ENCODE assay signal across 22 cellular contexts in genomic region chr3:133598405-133598804, GRCh38.
"Had no signal": no experiment of that assay in that cellular context is flagged by ENCODE, and none has a peak within 500 bp of the region (broad histone marks: within the 10 kb centered on the region; RNA-seq: fewer than 3 reads in every experiment).

No MANE protein-coding gene starts in this region.

- H3K4me3 Mint-ChIP-seq: activated naive CD4-positive, alpha-beta T cell treated with anti-CD3 and anti-CD28 coated beads, Interleukin-2, amount 50 U/mL, for 24 hours; naive thymus-derived CD4-positive, alpha-beta T cell; stimulated activated naive CD8-positive, alpha-beta T cell treated with anti-CD3 and anti-CD28 coated beads, Interleukin-15, amount 100 ng/mL, for 72 hours; T-cell; T-helper 2 cell treated with Interferon-gamma antibody and Interleukin-4, amounts not matched to agents 5 μg/mL and 100 μg/mL, for 36 hours had no signal

- H3K27ac Mint-ChIP-seq: activated naive CD4-positive, alpha-beta T cell treated with anti-CD3 and anti-CD28 coated beads, Interleukin-2, amount 50 U/mL, for 24 hours; T-cell had no signal

- H3K27me3 ChIP-seq: esophagus squamous epithelium, gastrocnemius medialis, ovary, suprapubic skin, transverse colon had no signal

- H3K9me3 ChIP-seq: esophagus squamous epithelium, gastrocnemius medialis, left ventricle myocardium inferior, ovary, suprapubic skin, transverse colon had no signal

- DNase-seq: activated CD4-positive, alpha-beta T cell treated with anti-CD3 and anti-CD28 coated beads, Interleukin-2, amount 50 U/mL, for 4 hours; activated CD8-positive, alpha-beta memory T cell treated with anti-CD3 and anti-CD28 coated beads for 24 hours; activated CD8-positive, alpha-beta memory T cell treated with anti-CD3 and anti-CD28 coated beads, Interleukin-2, amount 50 U/mL, for 4 hours; activated gamma-delta T cell treated with Interleukin-2 at 50 U/mL for 16 hours; amniotic stem cell; cerebellar nuclear complex; esophagus squamous epithelium; gastrocnemius medialis; hippocampal formation; kidney glomerular epithelial cell; left ventricle myocardium inferior; naive thymus-derived CD4-positive, alpha-beta T cell; ovary; right cardiac atrium; stimulated activated naive CD8-positive, alpha-beta T cell treated with anti-CD3 and anti-CD28 coated beads, Interleukin-15, amount 100 ng/mL, for 72 hours; T-cell; transverse colon had no signal

- H3K36me3 ChIP-seq: ovary, suprapubic skin had no signal

- H3K27me3 Mint-ChIP-seq: activated naive CD4-positive, alpha-beta T cell treated with anti-CD3 and anti-CD28 coated beads, Interleukin-2, amount 50 U/mL, for 24 hours; naive thymus-derived CD4-positive, alpha-beta T cell; stimulated activated naive CD8-positive, alpha-beta T cell treated with anti-CD3 and anti-CD28 coated beads, Interleukin-15, amount 100 ng/mL, for 72 hours; T-cell had no signal

- ATAC-seq: gastrocnemius medialis; naive thymus-derived CD4-positive, alpha-beta T cell; right cardiac atrium; stimulated activated naive CD8-positive, alpha-beta T cell treated with anti-CD3 and anti-CD28 coated beads, Interleukin-15, amount 100 ng/mL, for 72 hours; T-cell had no signal

- H3K4me1 ChIP-seq: gastrocnemius medialis, left ventricle myocardium inferior, suprapubic skin, transverse colon had no signal

- H3K27ac ChIP-seq: coronary artery, esophagus squamous epithelium, gastrocnemius medialis, left ventricle myocardium inferior, ovary, suprapubic skin, transverse colon, VCaP had no signal

- H3K9me3 Mint-ChIP-seq: activated naive CD4-positive, alpha-beta T cell treated with anti-CD3 and anti-CD28 coated beads, Interleukin-2, amount 50 U/mL, for 24 hours; naive thymus-derived CD4-positive, alpha-beta T cell; stimulated activated naive CD8-positive, alpha-beta T cell treated with anti-CD3 and anti-CD28 coated beads, Interleukin-15, amount 100 ng/mL, for 72 hours; T-cell; T-helper 2 cell treated with Interferon-gamma antibody and Interleukin-4, amounts not matched to agents 5 μg/mL and 100 μg/mL, for 36 hours had no signal

- H3K4me3 ChIP-seq: coronary artery, esophagus squamous epithelium, gastrocnemius medialis, left ventricle myocardium inferior, ovary, suprapubic skin, transverse colon had no signal
